In the genomic region with DNA sequence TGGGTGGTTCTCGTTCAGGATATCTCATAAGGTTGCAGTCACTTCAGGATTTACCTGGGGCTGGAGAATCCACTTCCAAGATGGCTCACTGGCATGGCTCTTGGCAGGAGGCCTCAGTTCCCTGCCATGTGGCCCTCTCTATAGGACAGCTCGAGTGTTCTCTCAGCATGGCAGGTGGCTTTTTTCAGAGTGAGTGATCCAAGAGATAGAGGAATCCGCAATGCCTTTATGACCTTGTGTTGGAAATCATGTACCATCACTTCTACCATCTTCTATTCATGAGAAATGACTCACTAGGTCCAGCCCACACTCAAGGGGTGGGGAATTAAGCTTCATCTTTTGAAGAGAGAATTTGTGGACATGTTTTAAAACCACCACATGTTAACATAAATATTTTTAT, we compare ENCODE assay signal across 1 cellular context.
A peak's percentile ranks its signal among the peaks of the same experiment; 100 is the strongest.
TF ChIP-seq lines count a peak whose summit lies in the region.

No MANE protein-coding gene starts in this region.

TF ChIP-seq in K562, 482 proteins besides CTCF, POLR2A, EP300 and RAD21:
- TF ChIP-seq, protein P1, sequence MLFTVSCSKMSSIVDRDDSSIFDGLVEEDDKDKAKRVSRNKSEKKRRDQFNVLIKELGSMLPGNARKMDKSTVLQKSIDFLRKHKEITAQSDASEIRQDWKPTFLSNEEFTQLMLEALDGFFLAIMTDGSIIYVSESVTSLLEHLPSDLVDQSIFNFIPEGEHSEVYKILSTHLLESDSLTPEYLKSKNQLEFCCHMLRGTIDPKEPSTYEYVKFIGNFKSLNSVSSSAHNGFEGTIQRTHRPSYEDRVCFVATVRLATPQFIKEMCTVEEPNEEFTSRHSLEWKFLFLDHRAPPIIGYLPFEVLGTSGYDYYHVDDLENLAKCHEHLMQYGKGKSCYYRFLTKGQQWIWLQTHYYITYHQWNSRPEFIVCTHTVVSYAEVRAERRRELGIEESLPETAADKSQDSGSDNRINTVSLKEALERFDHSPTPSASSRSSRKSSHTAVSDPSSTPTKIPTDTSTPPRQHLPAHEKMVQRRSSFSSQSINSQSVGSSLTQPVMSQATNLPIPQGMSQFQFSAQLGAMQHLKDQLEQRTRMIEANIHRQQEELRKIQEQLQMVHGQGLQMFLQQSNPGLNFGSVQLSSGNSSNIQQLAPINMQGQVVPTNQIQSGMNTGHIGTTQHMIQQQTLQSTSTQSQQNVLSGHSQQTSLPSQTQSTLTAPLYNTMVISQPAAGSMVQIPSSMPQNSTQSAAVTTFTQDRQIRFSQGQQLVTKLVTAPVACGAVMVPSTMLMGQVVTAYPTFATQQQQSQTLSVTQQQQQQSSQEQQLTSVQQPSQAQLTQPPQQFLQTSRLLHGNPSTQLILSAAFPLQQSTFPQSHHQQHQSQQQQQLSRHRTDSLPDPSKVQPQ (CRISPR knock-in tag; IDR thresholded peaks at IDR 0.05; ENCODE audit: borderline replicate concordance), result no peak
- TF ChIP-seq JUND (IDR thresholded peaks at IDR 0.05; ENCODE audit: borderline replicate concordance, low read depth, low read length) (peak; percentile 38; the same call in 1 of the 2 replicates), JUND (tag; IDR thresholded peaks at IDR 0.05; ENCODE audit: borderline replicate concordance, low read depth, low read length) (no peak), YY1 (IDR thresholded peaks at IDR 0.05; ENCODE audit: borderline replicate concordance in 1 of 3, control insufficient read depth in 1 of 3, extremely low read depth in 1 of 3, insufficient read depth in 3 of 3, insufficient read length in 1 of 3, insufficient replicate concordance in 2 of 3, low read depth in 1 of 3, low read length in 2 of 3) (peak in 1 of 3 experiments; percentile 10), SETDB1 (IDR thresholded peaks at IDR 0.05; ENCODE audit: low read length) (no peak), FOSL1 (tag; conservative IDR thresholded peaks at IDR 0.05) (peak; percentile 21; the same call in 1 of the 2 replicates), SAP30 (IDR thresholded peaks at IDR 0.05; ENCODE audit: borderline replicate concordance, insufficient read depth, low read depth, low read length, poor library complexity, severe bottlenecking) (no peak), ZNF584 (CRISPR knock-in tag; IDR thresholded peaks at IDR 0.05; ENCODE audit: low read depth) (no peak)
- TF ChIP-seq, protein P2, sequence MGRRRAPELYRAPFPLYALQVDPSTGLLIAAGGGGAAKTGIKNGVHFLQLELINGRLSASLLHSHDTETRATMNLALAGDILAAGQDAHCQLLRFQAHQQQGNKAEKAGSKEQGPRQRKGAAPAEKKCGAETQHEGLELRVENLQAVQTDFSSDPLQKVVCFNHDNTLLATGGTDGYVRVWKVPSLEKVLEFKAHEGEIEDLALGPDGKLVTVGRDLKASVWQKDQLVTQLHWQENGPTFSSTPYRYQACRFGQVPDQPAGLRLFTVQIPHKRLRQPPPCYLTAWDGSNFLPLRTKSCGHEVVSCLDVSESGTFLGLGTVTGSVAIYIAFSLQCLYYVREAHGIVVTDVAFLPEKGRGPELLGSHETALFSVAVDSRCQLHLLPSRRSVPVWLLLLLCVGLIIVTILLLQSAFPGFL (CRISPR knock-in tag; IDR thresholded peaks at IDR 0.05), result no peak
